1 cellular context compared by ENCODE assay signal in the genomic region with DNA sequence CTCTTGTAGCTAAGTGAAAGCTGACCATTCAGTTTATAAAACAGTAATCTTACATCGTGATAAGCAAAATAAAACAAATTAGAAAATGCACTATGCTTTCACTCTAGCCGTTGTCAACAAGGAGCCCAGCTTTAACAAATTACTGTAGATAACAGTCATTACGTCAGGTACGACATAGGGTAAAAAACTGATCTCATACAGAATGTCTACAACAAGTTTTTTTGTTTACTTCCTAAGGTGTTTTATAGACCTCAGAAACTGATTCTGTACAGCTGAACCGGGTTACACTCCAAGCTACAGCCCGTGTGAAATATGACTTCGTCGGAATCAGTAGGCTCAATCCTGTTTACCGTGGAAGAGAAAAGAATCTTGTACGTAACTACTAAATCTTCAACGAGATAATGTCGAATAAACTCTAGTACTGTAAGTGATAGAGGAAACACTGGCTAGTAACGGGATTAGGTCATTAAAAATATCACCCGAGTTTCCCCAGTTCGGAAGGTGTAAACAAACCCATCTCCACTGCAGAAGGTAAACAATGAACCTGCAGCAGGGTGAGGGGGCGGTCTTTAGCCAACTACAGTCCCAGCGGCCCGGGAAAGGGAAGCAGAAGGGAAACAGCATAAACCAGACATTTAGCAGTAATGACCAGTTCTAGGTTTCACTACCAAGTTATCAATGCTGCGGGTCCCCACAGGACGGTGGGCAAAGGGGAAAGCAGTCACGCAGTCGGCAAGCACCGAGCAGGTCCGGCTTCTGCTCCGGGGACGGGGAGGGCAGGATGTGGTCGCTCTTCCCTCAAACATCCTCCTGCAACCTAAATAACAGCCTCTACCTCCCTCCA.
TF ChIP-seq lines count a peak whose summit lies in the region.

No MANE protein-coding gene starts in this region.

TF ChIP-seq in IMR-90, 13 proteins besides CTCF, POLR2A, EP300 and RAD21 (continued from another document):
- TF ChIP-seq, protein P1, sequence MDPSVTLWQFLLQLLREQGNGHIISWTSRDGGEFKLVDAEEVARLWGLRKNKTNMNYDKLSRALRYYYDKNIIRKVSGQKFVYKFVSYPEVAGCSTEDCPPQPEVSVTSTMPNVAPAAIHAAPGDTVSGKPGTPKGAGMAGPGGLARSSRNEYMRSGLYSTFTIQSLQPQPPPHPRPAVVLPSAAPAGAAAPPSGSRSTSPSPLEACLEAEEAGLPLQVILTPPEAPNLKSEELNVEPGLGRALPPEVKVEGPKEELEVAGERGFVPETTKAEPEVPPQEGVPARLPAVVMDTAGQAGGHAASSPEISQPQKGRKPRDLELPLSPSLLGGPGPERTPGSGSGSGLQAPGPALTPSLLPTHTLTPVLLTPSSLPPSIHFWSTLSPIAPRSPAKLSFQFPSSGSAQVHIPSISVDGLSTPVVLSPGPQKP (IDR thresholded peaks at IDR 0.05; ENCODE audit: borderline replicate concordance, low read depth, low read length): no peak
- TF ChIP-seq MAZ (IDR thresholded peaks at IDR 0.05; ENCODE audit: borderline replicate concordance, low read depth, low read length): no peak
- no peak for TF ChIP-seq CHD1 (IDR thresholded peaks at IDR 0.05; ENCODE audit: low read depth, low read length)
- no peak for TF ChIP-seq MAFK (IDR thresholded peaks at IDR 0.05; ENCODE audit: low read depth, low read length)
